8 cellular contexts compared by ENCODE assay signal in the genomic region with DNA sequence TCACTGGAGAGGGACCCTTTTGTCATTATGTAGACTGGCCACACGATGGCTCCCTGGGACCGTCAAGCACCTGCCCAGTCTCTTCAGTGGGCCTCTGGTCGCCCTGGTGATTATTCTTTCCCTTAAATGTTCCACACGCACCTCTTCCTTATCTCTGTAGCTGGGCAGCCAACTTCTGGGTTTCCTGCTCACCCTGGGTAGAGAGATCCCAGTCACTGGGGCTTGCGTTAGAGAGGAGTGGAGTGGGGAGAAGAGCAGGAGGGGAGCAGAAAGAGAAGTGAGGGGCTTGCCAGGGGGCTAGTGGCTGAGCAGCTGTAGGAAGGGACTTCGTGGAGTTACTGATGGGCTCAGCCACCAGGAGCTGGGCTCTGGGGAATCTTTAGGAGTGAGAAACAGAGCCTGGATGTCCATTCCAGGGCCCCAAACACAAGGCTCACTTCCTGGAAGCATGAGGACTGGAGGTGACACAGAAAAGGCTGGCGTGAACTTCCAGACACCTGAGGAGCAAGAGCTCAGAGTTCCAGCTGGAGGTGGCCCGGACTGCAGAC.
DNase-seq lines count a peak whose midpoint lies in the region; ATAC-seq and TF ChIP-seq lines count a peak whose summit lies in the region.

No MANE protein-coding gene starts in this region.

- no peaks in the 10 kb centered on the region for H3K9me3 Mint-ChIP-seq in T-cell

- H3K36me3 ChIP-seq in smooth muscle cell (ENCODE audit: low read depth): no peaks in the 10 kb centered on the region

- H3K79me2 ChIP-seq in smooth muscle cell (ENCODE audit: low read depth): no peaks in the 10 kb centered on the region

- no peak overlapping the region for H3K9ac ChIP-seq in smooth muscle cell (ENCODE audit: low read depth)

- in situ Hi-C loops in GM13976 (cut with MboI; ENCODE audit: low sequenced_read_pairs, unreplicated experiment): no loop called here

- POLR2A ChIA-PET in T-cell (lab: Charles Lee): no interaction called here

- no peak overlapping the region for H3K27ac ChIP-seq in smooth muscle cell (ENCODE audit: low read depth)

- CTCF ChIA-PET in T-cell (lab: Charles Lee): no interaction called here

- no peak overlapping the region for H3K4me3 Mint-ChIP-seq in T-cell

- H3K27me3 Mint-ChIP-seq in T-cell: peaks cover 50 to 69% of the 10 kb centered on the region in 2 donors

- TF ChIP-seq CTCF in AG10803 (conservative IDR thresholded peaks at IDR 0.05; ENCODE audit: low read length): peak; percentile 52
- peak; percentile 53 for TF ChIP-seq CTCF in GM13976 (IDR thresholded peaks at IDR 0.05; ENCODE audit: borderline replicate concordance, control extremely low read depth, extremely low read depth, insufficient read depth, missing control alignments)
- TF ChIP-seq CTCF in WI38 (IDR thresholded peaks at IDR 0.05; ENCODE audit: low read depth, low read length): peak; percentile 25; the same call in 1 of the 2 replicates
- peak; percentile 66 for TF ChIP-seq CTCF in smooth muscle cell (IDR thresholded peaks at IDR 0.05; ENCODE audit: borderline replicate concordance, insufficient read depth, poor library complexity, severe bottlenecking)

- 34% methylated on average over 8 of the region's 8 CpGs for WGBS in smooth muscle cell (ENCODE audit: low lambda C conversion rate)

- DNase-seq in AG10803 (ENCODE audit: low read depth): peak; percentile 12
- DNase-seq in GM13976 (ENCODE audit: low spot score): peak; percentile 78
- DNase-seq in NCI-H146 treated with DMSO at 0.1 percent for 48 hours (lab: John Stamatoyannopoulos, UW; ENCODE audit: unreplicated experiment): peak; percentile 40
- DNase-seq in left ventricle myocardium superior: peak; percentile 43
- peak; percentile 11 for DNase-seq in smooth muscle cell (lab: John Stamatoyannopoulos, UW; ENCODE audit: unreplicated experiment)
- no peak for DNase-seq in stimulated activated CD4-positive, alpha-beta T cell treated with anti-CD3 and anti-CD28 coated beads, Interleukin-4, amount 100 ng/mL, for 4 hours
- DNase-seq in T-cell: no peak

- no peaks in the 10 kb centered on the region for H3F3A ChIP-seq in smooth muscle cell (ENCODE audit: low read depth)

- no peaks in the 10 kb centered on the region for H3K36me3 Mint-ChIP-seq in T-cell

- peak overlapping the region; percentile 45 for H3K4me2 ChIP-seq in smooth muscle cell

- H3K27ac Mint-ChIP-seq in T-cell: no peak overlapping the region

- no peak overlapping the region for H2AFZ ChIP-seq in smooth muscle cell (ENCODE audit: low read depth)

- ATAC-seq in left ventricle myocardium superior (peak; percentile 92), T-cell (replicated peaks in 1 of 4) (no peak)

- H3K4me3 ChIP-seq in AG10803 (ENCODE audit: low read length) (no peak overlapping the region), WI38 (ENCODE audit: low read depth, low read length) (no peak overlapping the region), smooth muscle cell (no peak overlapping the region)

- H3K27me3 ChIP-seq in smooth muscle cell (ENCODE audit: low read depth): peaks cover 12% of the 10 kb centered on the region

- H4K20me1 ChIP-seq in smooth muscle cell (ENCODE audit: low read depth): no peaks in the 10 kb centered on the region

- peaks cover 11% of the 10 kb centered on the region for H3K4me1 ChIP-seq in smooth muscle cell (ENCODE audit: low read depth)

- intact Hi-C loops in left ventricle myocardium superior (cut with micrococcal nuclease): no loop called here

- H3K9me3 ChIP-seq in smooth muscle cell (replicated peaks; ENCODE audit: low read depth): no peaks in the 10 kb centered on the region

- H3K4me1 Mint-ChIP-seq in T-cell: no peaks in the 10 kb centered on the region

Comparison
In these comparisons a context has a peak if more than half of its experiments do, and no peak if none do; other contexts are left out.
1. DNase-seq: peak in AG10803 (single experiment), GM13976 (single experiment), NCI-H146 treated with DMSO at 0.1 percent for 48 hours (single experiment), left ventricle myocardium superior (single experiment) and smooth muscle cell (single experiment); none in stimulated activated CD4-positive, alpha-beta T cell treated with anti-CD3 and anti-CD28 coated beads, Interleukin-4, amount 100 ng/mL, for 4 hours (0 of 2) and T-cell (0 of 34).
2. Peak in every context shown above with its lines, with median percentiles within 50 percentile points of each other: CTCF ChIP-seq.